9 cellular contexts compared by ENCODE assay signal in genomic region chr3:10238330-10238995, GRCh38. TPM values are rescaled to one million over a fixed set of nuclear protein-coding genes. Genes with fewer than 3 reads are reported as not detected.
DNase-seq lines count a peak whose midpoint lies in the region; ATAC-seq, FAIRE-seq and TF ChIP-seq lines count a peak whose summit lies in the region.
"Had no signal": no experiment of that assay in that cellular context is flagged by ENCODE, and none has a peak within 500 bp of the region (broad histone marks: within the 10 kb centered on the region; RNA-seq: fewer than 3 reads in every experiment).

No MANE protein-coding gene starts in this region.

- TF ChIP-seq POLR2A in HepG2 (IDR thresholded peaks at IDR 0.05; ENCODE audit: insufficient read depth in 1 of 2, low read depth in 2 of 2, low read length in 2 of 2): no peak

- H3K27me3 ChIP-seq in CD4-positive, alpha-beta T cell (ENCODE audit: control insufficient read depth, insufficient read depth, low read length): no peaks in the 10 kb centered on the region
- H3K27me3 ChIP-seq in HepG2 (ENCODE audit: control insufficient read depth in 1 of 2, insufficient read depth in 2 of 2, low read length in 2 of 2): no peaks in the 10 kb centered on the region

- no peak overlapping the region for H3K9ac ChIP-seq in HepG2 (ENCODE audit: insufficient read depth, low read depth, low read length)

- TF ChIP-seq CTCF in CD4-positive, alpha-beta T cell (IDR thresholded peaks at IDR 0.05): no peak
- TF ChIP-seq CTCF in HepG2 (CRISPR knock-in tag; IDR thresholded peaks at IDR 0.05): no peak

- no peak for TF ChIP-seq RAD21 in HepG2 (CRISPR knock-in tag; IDR thresholded peaks at IDR 0.05)

- peaks cover 30 to 55% of the 10 kb centered on the region in 2 experiments for H3K36me3 ChIP-seq in HepG2 (replicated peaks in 1 of 2; ENCODE audit: control insufficient read depth in 1 of 2, insufficient read depth in 2 of 2, low read length in 2 of 2)

- H3K4me3 Mint-ChIP-seq in CD4-positive, alpha-beta T cell: peak overlapping the region; percentile 56

- POLR2A ChIA-PET in CD4-positive, alpha-beta T cell (lab: Charles Lee): interaction anchor here (0.6 to 1.4 kb wide), 4 partner anchors 9 to 818 kb away, joined by 4 to 13 read pairs (median 4); partner anchors contain the start of gene TATDN2
- POLR2A ChIA-PET in HepG2 (lab: Yijun Ruan, JAX): no interaction called here

- TF ChIP-seq EP300 in HepG2 (IDR thresholded peaks at IDR 0.05; ENCODE audit: low read depth in 2 of 2, low read length in 2 of 2): no peak
- no peak for TF ChIP-seq EP300 in HepG2 (CRISPR knock-in tag; IDR thresholded peaks at IDR 0.05; ENCODE audit: borderline replicate concordance)

- no peak for FAIRE-seq in HepG2 (lab: Jason Lieb, UNC)

- no peak overlapping the region for H3K4me2 ChIP-seq in HepG2 (ENCODE audit: low read depth, low read length)

- peaks cover 35% of the 10 kb centered on the region for H3K36me3 Mint-ChIP-seq in CD4-positive, alpha-beta T cell (ENCODE audit: low read depth)

- peak; percentile 27 for ATAC-seq in CD4-positive, alpha-beta T cell (ENCODE audit: poor library complexity)
- ATAC-seq in HepG2 (no peak), GM19397 (IDR thresholded peaks at IDR 0.05; ENCODE audit: unreplicated experiment) (no peak), Right ventricle myocardium superior (ENCODE audit: poor library complexity) (no peak)

- no peak overlapping the region for H2AFZ ChIP-seq in HepG2 (ENCODE audit: low read length)

- no peaks in the 10 kb centered on the region for H3K9me3 ChIP-seq in CD4-positive, alpha-beta T cell (ENCODE audit: control insufficient read depth, low read length)
- H3K9me3 ChIP-seq in HepG2 (ENCODE audit: low read length): no peaks in the 10 kb centered on the region

- H3K4me1 Mint-ChIP-seq in CD4-positive, alpha-beta T cell (ENCODE audit: low read depth): peaks cover 55% of the 10 kb centered on the region

- no peaks in the 10 kb centered on the region for H3K27me3 Mint-ChIP-seq in CD4-positive, alpha-beta T cell

- peak overlapping the region; percentile 95 for H3K27ac Mint-ChIP-seq in CD4-positive, alpha-beta T cell

- CTCF ChIA-PET in CD4-positive, alpha-beta T cell (lab: Charles Lee): no interaction called here
- CTCF ChIA-PET in HepG2 (lab: Yijun Ruan, JAX; ENCODE audit: low intra/inter-chr PET ratio, low total read pairs): no interaction called here

- 97% methylated on average over 7 of the region's 14 CpGs for WGBS in HepG2 (ENCODE audit: low lambda C conversion rate)

- H3K4me1 ChIP-seq in HepG2 (ENCODE audit: insufficient read depth, low read length): no peaks in the 10 kb centered on the region

- H3K27ac ChIP-seq in CD4-positive, alpha-beta T cell (ENCODE audit: low read depth, low read length): no peak overlapping the region
- H3K27ac ChIP-seq in HepG2 (ENCODE audit: extremely low read length, insufficient read depth, low read length): no peak overlapping the region

- BruUV-seq in HepG2 (replicated peaks; lab: Mats Ljungman, UMichigan): no TSS peak

- no peaks in the 10 kb centered on the region for H4K20me1 ChIP-seq in HepG2 (ENCODE audit: insufficient read depth, low read length)

- DNase-seq in CD4-positive, alpha-beta T cell: peak in 6 of 10 experiments; percentile 15 to 41 (median 34)
- DNase-seq in Kasumi-1 (lab: John Stamatoyannopoulos, UW) (peak; percentile 37), HepG2 (ENCODE audit: low spot score) (no peak), cerebellar cortex (ENCODE audit: low spot score) (no peak), DMS153 (lab: John Stamatoyannopoulos, UW) (no peak), Right ventricle myocardium superior (no peak)
- DNase-seq in activated T-cell treated with anti-CD3 and anti-CD28 coated beads, Interleukin-2, amount 50 U/mL, for 1 hour: peak; percentile 38
- DNase-seq: retina had no signal

- H3K9me3 Mint-ChIP-seq in CD4-positive, alpha-beta T cell: no peaks in the 10 kb centered on the region

- intact Hi-C loops in CD4-positive, alpha-beta T cell (cut with DNase I, micrococcal nuclease): no loop called here
- intact Hi-C loops in HepG2 (cut with micrococcal nuclease; ENCODE audit: unreplicated experiment) (no loop called here), Right ventricle myocardium superior (cut with DNase I) (no loop called here)

- no peak overlapping the region for H3K4me3 ChIP-seq in HepG2 (replicated peaks in 1 of 3; ENCODE audit: insufficient read depth in 1 of 3, low read depth in 2 of 3, low read length in 3 of 3)

- in situ Hi-C loops in HepG2 (cut with HindIII; ENCODE audit: extremely low pct_ligation_motif_present, low pct_unique_long_range_greater_than_20kb): no loop called here

- H3K79me2 ChIP-seq in HepG2 (ENCODE audit: insufficient read depth, low read length): no peaks in the 10 kb centered on the region

TF ChIP-seq in HepG2, 621 proteins besides CTCF, POLR2A, EP300 and RAD21 (continues in another document):
- TF ChIP-seq HIVEP1 (CRISPR knock-in tag; IDR thresholded peaks at IDR 0.05): no peak
- TF ChIP-seq ISL2 (CRISPR knock-in tag; IDR thresholded peaks at IDR 0.05): no peak
- TF ChIP-seq NFYC (CRISPR knock-in tag; IDR thresholded peaks at IDR 0.05): 0 out of 2 replicates have a peak, but pooled peaks have one; percentile 13
- TF ChIP-seq NR2C2 (CRISPR knock-in tag; IDR thresholded peaks at IDR 0.05; ENCODE audit: borderline replicate concordance): no peak
- TF ChIP-seq NFYB (CRISPR knock-in tag; IDR thresholded peaks at IDR 0.05): 0 out of 2 replicates have a peak, but pooled peaks have one; percentile 22

RNA-seq across cellular contexts. Expression of gene TATDN2, which starts 9.8 kb away (rescaled TPM):
- 10 to 100 TPM; 48.7 to 50.2 TPM for total RNA-seq in CD4-positive, alpha-beta T cell
- total RNA-seq in HepG2 (2016; rRNA removed; fragmentation: Illumina TruSeq; extraction: Trizol): 21.9 and 23.9 TPM in 2 replicates
- 6.6 and 7.4 TPM in 2 replicates for total RNA-seq in HepG2 (2016; cell fraction: cytosol; rRNA removed; fragmentation: Illumina TruSeq; extraction: Trizol; ENCODE audit: low read depth)
- total RNA-seq in HepG2 (2016; cell fraction: insoluble cytoplasmic fraction; rRNA removed; fragmentation: Illumina TruSeq; extraction: Trizol): 20.1 and 20.5 TPM in 2 replicates
- total RNA-seq in HepG2 (2016; cell fraction: membrane; rRNA removed; fragmentation: Illumina TruSeq; extraction: Trizol): 26.1 and 26.9 TPM in 2 replicates
- total RNA-seq in HepG2 (2016; cell fraction: nucleus; rRNA removed; fragmentation: Illumina TruSeq; extraction: Trizol): 23.9 and 28.8 TPM in 2 replicates
- 12.1 and 17.1 TPM in 2 replicates for polyA plus RNA-seq in HepG2 (2011; rRNA removed)
- 12.0 and 14.6 TPM in 2 replicates for polyA plus RNA-seq in HepG2 (2011; cell fraction: cytosol; rRNA removed)
- 28.5 and 29.0 TPM in 2 replicates for polyA plus RNA-seq in HepG2 (2011; cell fraction: nucleus; rRNA removed)
- 21.4 and 21.6 TPM in 2 replicates for polyA plus RNA-seq in HepG2 (2012)
- polyA plus RNA-seq in HepG2 (2016; cell fraction: cytosol; fragmentation: Illumina TruSeq; extraction: Trizol; ENCODE audit: low read depth): 7.7 and 8.7 TPM in 2 replicates
- 25.2 and 26.4 TPM in 2 replicates for polyA plus RNA-seq in HepG2 (2016; cell fraction: insoluble cytoplasmic fraction; fragmentation: Illumina TruSeq; extraction: Trizol; ENCODE audit: low read depth)
- 25.5 and 26.0 TPM in 2 replicates for polyA plus RNA-seq in HepG2 (2016; cell fraction: membrane; fragmentation: Illumina TruSeq; extraction: Trizol; ENCODE audit: low read depth)
- 29.9 and 30.2 TPM in 2 replicates for polyA plus RNA-seq in HepG2 (2016; cell fraction: nucleus; fragmentation: Illumina TruSeq; extraction: Trizol; ENCODE audit: insufficient read depth, low read depth)
- polyA minus RNA-seq in HepG2 (2011; rRNA and poly(A)+ RNA removed; ENCODE audit: low replicate concordance): 33.5 and 56.4 TPM in 2 replicates
- 8.4 and 9.5 TPM in 2 replicates for polyA minus RNA-seq in HepG2 (2011; cell fraction: cytosol; rRNA and poly(A)+ RNA removed)
- polyA minus RNA-seq in HepG2 (2011; cell fraction: nucleus; rRNA and poly(A)+ RNA removed): 60.3 and 66.9 TPM in 2 replicates
- total RNA-seq in Right ventricle myocardium superior: 16.4 TPM

RNA-seq across cellular contexts. Expression of gene GHRL, which starts 54.3 kb away (rescaled TPM):
- total RNA-seq in CD4-positive, alpha-beta T cell: 1 to 10 TPM; 1.1 to 3.2 TPM
- 0.09 TPM in 1 of 2 replicates, not detected in the other for total RNA-seq in HepG2 (2016; rRNA removed; fragmentation: Illumina TruSeq; extraction: Trizol)
- 0.71 TPM in 1 of 2 replicates, not detected in the other for total RNA-seq in HepG2 (2016; cell fraction: cytosol; rRNA removed; fragmentation: Illumina TruSeq; extraction: Trizol; ENCODE audit: low read depth)
- 0.22 TPM in 1 of 2 replicates, not detected in the other for total RNA-seq in HepG2 (2016; cell fraction: insoluble cytoplasmic fraction; rRNA removed; fragmentation: Illumina TruSeq; extraction: Trizol)
- not detected in 2 replicates for total RNA-seq in HepG2 (2016; cell fraction: membrane; rRNA removed; fragmentation: Illumina TruSeq; extraction: Trizol)
- total RNA-seq in HepG2 (2016; cell fraction: nucleus; rRNA removed; fragmentation: Illumina TruSeq; extraction: Trizol): not detected in 2 replicates
- not detected in 2 replicates for polyA plus RNA-seq in HepG2 (2011; rRNA removed)
- not detected in 2 replicates for polyA plus RNA-seq in HepG2 (2011; cell fraction: cytosol; rRNA removed)
- polyA plus RNA-seq in HepG2 (2011; cell fraction: nucleus; rRNA removed): 0.19 and 0.24 TPM in 2 replicates
- 0.59 TPM in 1 of 2 replicates, not detected in the other for polyA plus RNA-seq in HepG2 (2012)
- not detected in 2 replicates for polyA plus RNA-seq in HepG2 (2016; cell fraction: cytosol; fragmentation: Illumina TruSeq; extraction: Trizol; ENCODE audit: low read depth)
- not detected in 2 replicates for polyA plus RNA-seq in HepG2 (2016; cell fraction: insoluble cytoplasmic fraction; fragmentation: Illumina TruSeq; extraction: Trizol; ENCODE audit: low read depth)
- not detected in 2 replicates for polyA plus RNA-seq in HepG2 (2016; cell fraction: membrane; fragmentation: Illumina TruSeq; extraction: Trizol; ENCODE audit: low read depth)
- polyA plus RNA-seq in HepG2 (2016; cell fraction: nucleus; fragmentation: Illumina TruSeq; extraction: Trizol; ENCODE audit: insufficient read depth, low read depth): 0.80 and 2.1 TPM in 2 replicates
- 0.21 TPM in 1 of 2 replicates, not detected in the other for polyA minus RNA-seq in HepG2 (2011; rRNA and poly(A)+ RNA removed; ENCODE audit: low replicate concordance)
- polyA minus RNA-seq in HepG2 (2011; cell fraction: cytosol; rRNA and poly(A)+ RNA removed): not detected in 2 replicates
- 0.87 TPM in 1 of 2 replicates, not detected in the other for polyA minus RNA-seq in HepG2 (2011; cell fraction: nucleus; rRNA and poly(A)+ RNA removed)
- total RNA-seq in Right ventricle myocardium superior: not detected

Comparison
In these comparisons a context has a peak if more than half of its experiments do, and no peak if none do; other contexts are left out.
1. DNase-seq: peak in CD4-positive, alpha-beta T cell (6 of 10), Kasumi-1 (2 of 2) and activated T-cell treated with anti-CD3 and anti-CD28 coated beads, Interleukin-2, amount 50 U/mL, for 1 hour (single experiment); none in HepG2 (single experiment), cerebellar cortex (single experiment), DMS153 (single experiment) and Right ventricle myocardium superior (single experiment).